23 cellular contexts compared by ENCODE assay signal in genomic region chr14:30569216-30569902, GRCh38. TPM values are rescaled to one million over a fixed set of nuclear protein-coding genes. Genes with fewer than 3 reads are reported as not detected.
DNase-seq lines count a peak whose midpoint lies in the region; TF ChIP-seq lines count a peak whose summit lies in the region.
"Had no signal": no experiment of that assay in that cellular context is flagged by ENCODE, and none has a peak within 500 bp of the region (broad histone marks: within the 10 kb centered on the region; RNA-seq: fewer than 3 reads in every experiment).

No MANE protein-coding gene starts in this region.

- peak overlapping the region; percentile 13 for H3K27ac ChIP-seq in cardiac muscle cell
- no peak overlapping the region for H3K27ac ChIP-seq in right atrium auricular region
- H3K27ac ChIP-seq in OCI-LY1 (ENCODE audit: low read depth, low read length, poor library complexity, severe bottlenecking): no peak overlapping the region
- no peak overlapping the region for H3K27ac ChIP-seq in endodermal cell (ENCODE audit: low read depth, low read length)
- no peak overlapping the region for H3K27ac ChIP-seq in esophagus muscularis mucosa (replicated peaks in 1 of 4)
- H3K27ac ChIP-seq: BLaER1 treated with 17β-estradiol and CSF1 and Interleukin-3, amounts not matched to agents 10 nM and 100 nM; coronary artery; SJSA1 had no signal

- H3K4me1 ChIP-seq in cardiac muscle cell (ENCODE audit: low read depth) (peaks cover 9% of the 10 kb centered on the region), right atrium auricular region (no peaks in the 10 kb centered on the region), OCI-LY1 (ENCODE audit: insufficient read depth, low read length, severe bottlenecking) (peaks cover 47% of the 10 kb centered on the region), endodermal cell (ENCODE audit: control insufficient read depth, insufficient read depth, low read length) (no peaks in the 10 kb centered on the region), esophagus muscularis mucosa (peaks cover 0 to 15% (median 2%) of the 10 kb centered on the region in 4 donors)

- no peaks in the 10 kb centered on the region for H4K20me1 ChIP-seq in OCI-LY1 (ENCODE audit: insufficient read depth, low read length)

- TF ChIP-seq POLR2A in esophagus muscularis mucosa (IDR thresholded peaks at IDR 0.05; ENCODE audit: low read depth): no peak

- H3K9me2 ChIP-seq in OCI-LY1 (ENCODE audit: low read depth, low read length): no peaks in the 10 kb centered on the region

- H3K9ac ChIP-seq in OCI-LY1 (ENCODE audit: low read length): no peak overlapping the region
- H3K9ac ChIP-seq in endodermal cell (ENCODE audit: extremely low read depth, low read length, poor library complexity, severe bottlenecking): peak overlapping the region; percentile 17
- H3K9ac ChIP-seq: BLaER1 treated with 17β-estradiol and CSF1 and Interleukin-3, amounts not matched to agents 10 nM and 100 nM had no signal

- no peaks in the 10 kb centered on the region for H3K9me3 Mint-ChIP-seq in endodermal cell
- H3K9me3 Mint-ChIP-seq: activated naive CD8-positive, alpha-beta T cell treated with anti-CD3 and anti-CD28 coated beads for 36 hours; memory B cell; naive thymus-derived CD8-positive, alpha-beta T cell had no signal

- H3K4me3 Mint-ChIP-seq in endodermal cell: no peak overlapping the region
- H3K4me3 Mint-ChIP-seq: activated naive CD8-positive, alpha-beta T cell treated with anti-CD3 and anti-CD28 coated beads for 36 hours; memory B cell had no signal

- H3K27me3 ChIP-seq in cardiac muscle cell: no peaks in the 10 kb centered on the region
- no peaks in the 10 kb centered on the region for H3K27me3 ChIP-seq in right atrium auricular region
- H3K27me3 ChIP-seq in OCI-LY1 (ENCODE audit: insufficient read depth, low read length): no peaks in the 10 kb centered on the region
- H3K27me3 ChIP-seq in endodermal cell (ENCODE audit: control insufficient read depth, insufficient read depth, low read length, poor library complexity, severe bottlenecking): no peaks in the 10 kb centered on the region
- H3K27me3 ChIP-seq in esophagus muscularis mucosa: no peaks in the 10 kb centered on the region
- H3K27me3 ChIP-seq: BLaER1 treated with 17β-estradiol and CSF1 and Interleukin-3, amounts not matched to agents 10 nM and 100 nM; SJSA1 had no signal

- TF ChIP-seq EP300 in esophagus muscularis mucosa (IDR thresholded peaks at IDR 0.05): no peak

- H3K4me1 Mint-ChIP-seq in endodermal cell: peaks cover 60% of the 10 kb centered on the region

- DNase-seq in cardiac muscle cell (ENCODE audit: low read depth in 1 of 2, low spot score in 1 of 2) (peak in 1 of 2 donors; percentile 25), right atrium auricular region (ENCODE audit: low spot score) (no peak), endodermal cell (no peak), renal cortical epithelial cell (ENCODE audit: low read depth) (peak; percentile 42), NAMALWA (ENCODE audit: low spot score) (no peak), esophagus muscularis mucosa (ENCODE audit: extremely low spot score) (no peak)
- no peak for DNase-seq in stimulated activated CD4-positive, alpha-beta T cell treated with anti-CD3 and anti-CD28 coated beads, Interleukin-2, amount 100 ng/mL, for 24 hours
- DNase-seq: activated CD4-positive, CD25-positive, alpha-beta regulatory T cell treated with anti-CD3 and anti-CD28 coated beads, Interleukin-2, amount 50 U/mL, for 72 hours; activated naive CD8-positive, alpha-beta T cell treated with anti-CD3 and anti-CD28 coated beads for 36 hours; foreskin fibroblast; hypothalamus; KG1; kidney; naive thymus-derived CD8-positive, alpha-beta T cell; NCI-H1048; NCI-H526; posterior cingulate gyrus; T1000 had no signal

- H3K9me3 ChIP-seq in cardiac muscle cell (ENCODE audit: low read depth) (no peaks in the 10 kb centered on the region), right atrium auricular region (no peaks in the 10 kb centered on the region), OCI-LY1 (ENCODE audit: low read length) (0 out of 2 replicates have a peak, but pooled peaks cover 2% of the 10 kb centered on the region), endodermal cell (ENCODE audit: control insufficient read depth, low read length) (peaks cover 5% of the 10 kb centered on the region), esophagus muscularis mucosa (no peaks in the 10 kb centered on the region)
- H3K9me3 ChIP-seq: SJSA1 had no signal

- H3K27me3 Mint-ChIP-seq in endodermal cell (ENCODE audit: insufficient read depth): no peaks in the 10 kb centered on the region
- H3K27me3 Mint-ChIP-seq: activated naive CD8-positive, alpha-beta T cell treated with anti-CD3 and anti-CD28 coated beads for 36 hours; memory B cell; naive thymus-derived CD8-positive, alpha-beta T cell had no signal

- peaks cover 13% of the 10 kb centered on the region for H3K36me3 Mint-ChIP-seq in endodermal cell (ENCODE audit: low read depth)

- no peaks in the 10 kb centered on the region for H3K36me3 ChIP-seq in cardiac muscle cell
- H3K36me3 ChIP-seq in right atrium auricular region: no peaks in the 10 kb centered on the region
- peaks cover 29% of the 10 kb centered on the region for H3K36me3 ChIP-seq in OCI-LY1 (ENCODE audit: insufficient read depth, low read length)
- H3K36me3 ChIP-seq in endodermal cell (ENCODE audit: control insufficient read depth, insufficient read depth, low read length): peaks cover 4% of the 10 kb centered on the region
- no peaks in the 10 kb centered on the region for H3K36me3 ChIP-seq in esophagus muscularis mucosa

- TF ChIP-seq CTCF in cardiac muscle cell (IDR thresholded peaks at IDR 0.05; ENCODE audit: low read depth, low read length): no peak
- TF ChIP-seq CTCF in right atrium auricular region (IDR thresholded peaks at IDR 0.05): no peak
- no peak for TF ChIP-seq CTCF in OCI-LY1 (IDR thresholded peaks at IDR 0.05; ENCODE audit: low read length)
- TF ChIP-seq CTCF in endodermal cell (conservative IDR thresholded peaks at IDR 0.05): no peak
- no peak for TF ChIP-seq CTCF in esophagus muscularis mucosa (IDR thresholded peaks at IDR 0.05)

- H3F3A ChIP-seq in OCI-LY1 (ENCODE audit: insufficient read depth, low read length): no peaks in the 10 kb centered on the region; the same call in 1 of the 2 replicates

- no peak overlapping the region for H3K4me3 ChIP-seq in cardiac muscle cell
- H3K4me3 ChIP-seq in right atrium auricular region: no peak overlapping the region
- no peak overlapping the region for H3K4me3 ChIP-seq in OCI-LY1 (ENCODE audit: low read depth, low read length, poor library complexity, severe bottlenecking)
- no peak overlapping the region for H3K4me3 ChIP-seq in endodermal cell (ENCODE audit: low read length)
- no peak overlapping the region for H3K4me3 ChIP-seq in esophagus muscularis mucosa
- H3K4me3 ChIP-seq: BLaER1 treated with 17β-estradiol and CSF1 and Interleukin-3, amounts not matched to agents 10 nM and 100 nM; coronary artery; SJSA1 had no signal

- no peak overlapping the region for H2AFZ ChIP-seq in OCI-LY1 (ENCODE audit: low read length)

- peaks cover 100% of the 10 kb centered on the region for H3K79me2 ChIP-seq in OCI-LY1 (ENCODE audit: insufficient read depth, low read length)

- peak overlapping the region; percentile 17; the same call in 1 of the 2 replicates for H3K4me2 ChIP-seq in OCI-LY1 (ENCODE audit: low read length)
- H3K4me2 ChIP-seq: BLaER1 treated with 17β-estradiol and CSF1 and Interleukin-3, amounts not matched to agents 10 nM and 100 nM had no signal

- intact Hi-C loops in esophagus muscularis mucosa (cut with DNase I): no loop called here

- H3K27ac Mint-ChIP-seq in endodermal cell: peak overlapping the region; percentile 44
- H3K27ac Mint-ChIP-seq: activated naive CD8-positive, alpha-beta T cell treated with anti-CD3 and anti-CD28 coated beads for 36 hours; memory B cell had no signal

- WGBS in endodermal cell (ENCODE audit: insufficient coverage in 1 of 2, insufficient read length in 1 of 2), 2 experiments: 73% methylated on average over 2 of the region's 2 CpGs; no CpG with 5 or more reads in 1 of the 2 experiments
- WGBS in esophagus muscularis mucosa: 72% methylated on average over 2 of the region's 2 CpGs

RNA-seq across cellular contexts. Expression of gene G2E3, which starts 10.4 kb away (rescaled TPM):
- total RNA-seq in cardiac muscle cell: 7.4 and 17.9 TPM in 2 replicates
- 10.4 and 33.0 TPM in 2 replicates for polyA plus RNA-seq in cardiac muscle cell
- 1 to 10 TPM; 4.2 to 4.5 TPM for total RNA-seq in right atrium auricular region
- 10 to 100 TPM; 44.8 to 80.1 TPM for total RNA-seq in endodermal cell
- polyA plus RNA-seq in endodermal cell (2013, experiment 1 of 2): 48.9 TPM
- 48.8 TPM for polyA plus RNA-seq in endodermal cell (2013, experiment 2 of 2)
- 25.2 and 33.6 TPM in 2 replicates for total RNA-seq in renal cortical epithelial cell
- total RNA-seq in esophagus muscularis mucosa: 1 to 10 TPM; 6.7 to 10.0 (median 8.9) TPM

RNA-seq across cellular contexts. Expression of gene SCFD1, which starts 52.8 kb away (rescaled TPM):
- total RNA-seq in cardiac muscle cell (48.4 and 51.7 TPM in 2 replicates), right atrium auricular region (10 to 100 TPM; 20.5 to 28.6 TPM), endodermal cell (10 to 100 TPM; 82.4 to 98.4 TPM), renal cortical epithelial cell (85.3 and 130 TPM in 2 replicates), esophagus muscularis mucosa (10 to 100 TPM; 29.6 to 45.7 (median 33.0) TPM)
- polyA plus RNA-seq in cardiac muscle cell: 76.3 and 86.6 TPM in 2 replicates
- polyA plus RNA-seq in endodermal cell (2013, experiment 1 of 2): 54.8 TPM
- 53.3 TPM for polyA plus RNA-seq in endodermal cell (2013, experiment 2 of 2)
